20 cellular contexts compared by ENCODE assay signal in genomic region chr7:124618871-124619270, GRCh38.
A peak's percentile ranks its signal among the peaks of the same experiment; 100 is the strongest.
DNase-seq lines count a peak whose midpoint lies in the region; ATAC-seq lines count a peak whose summit lies in the region.
"Had no signal": no experiment of that assay in that cellular context is flagged by ENCODE, and none has a peak within 500 bp of the region (broad histone marks: within the 10 kb centered on the region; RNA-seq: fewer than 3 reads in every experiment).

No MANE protein-coding gene starts in this region.

- no peak for ATAC-seq in GM21526 (IDR thresholded peaks at IDR 0.05; ENCODE audit: low FRiP score, unreplicated experiment)
- ATAC-seq: A549, GM12878 had no signal

- DNase-seq in EH (ENCODE audit: low read depth) (peak; percentile 2), M059J (ENCODE audit: low read depth) (peak; percentile 58), glomerular visceral epithelial cell (ENCODE audit: extremely low spot score) (peak; percentile 53), kidney tubule cell (ENCODE audit: low spot score) (peak; percentile 54), NCI-H2227 treated with DMSO at 0.1 percent for 48 hours (lab: John Stamatoyannopoulos, UW) (no peak), NOMO-1 treated with DMSO at 0.1 percent for 48 hours (lab: John Stamatoyannopoulos, UW; ENCODE audit: unreplicated experiment) (no peak)
- DNase-seq: AML-193; CD4-positive, alpha-beta memory T cell; CD4-positive, CD25-positive, alpha-beta regulatory T cell; CD8-positive, alpha-beta memory T cell; COR-L47; DMS 273 treated with DMSO at 0.1 percent for 48 hours; DMS153; DMS53; DMS79; DND-41; GDM1 had no signal

Comparison
In these comparisons a context has a peak if more than half of its experiments do, and no peak if none do; other contexts are left out.
1. DNase-seq: peak in EH (single experiment), M059J (single experiment), glomerular visceral epithelial cell (single experiment) and kidney tubule cell (single experiment); none in NCI-H2227 treated with DMSO at 0.1 percent for 48 hours (single experiment) and NOMO-1 treated with DMSO at 0.1 percent for 48 hours (single experiment).